Comparison of ENCODE assay signal across 12 cellular contexts in genomic region chr6:44123544-44123943, GRCh38. TPM values are rescaled to one million over a fixed set of nuclear protein-coding genes. Genes with fewer than 3 reads are reported as not detected.
DNase-seq lines count a peak whose midpoint lies in the region; ATAC-seq and TF ChIP-seq lines count a peak whose summit lies in the region.
"Had no signal": no experiment of that assay in that cellular context is flagged by ENCODE, and none has a peak within 500 bp of the region (broad histone marks: within the 10 kb centered on the region; RNA-seq: fewer than 3 reads in every experiment).

No MANE protein-coding gene starts in this region.

- peak overlapping the region in 3 of 4 donors; percentile 26 to 58 (median 44) for H3K27ac ChIP-seq in gastroesophageal sphincter
- H3K27ac ChIP-seq in aorta (ENCODE audit: low read depth in 1 of 2, low read length in 2 of 2): no peak overlapping the region
- H3K27ac ChIP-seq: SJSA1 had no signal

- TF ChIP-seq CTCF in gastroesophageal sphincter (IDR thresholded peaks at IDR 0.05): no peak

- no peak for TF ChIP-seq POLR2A in gastroesophageal sphincter (IDR thresholded peaks at IDR 0.05)

- no peak for ATAC-seq in activated T-cell treated with anti-CD3 and anti-CD28 coated beads, Interleukin-2, amount 50 U/mL, for 4 hours
- ATAC-seq in gastroesophageal sphincter: no peak
- ATAC-seq in stimulated activated naive CD8-positive, alpha-beta T cell treated with anti-CD3 and anti-CD28 coated beads, Interleukin-15, amount 100 ng/mL, for 72 hours: no peak
- no peak for ATAC-seq in aorta (ENCODE audit: low FRiP score)
- no peak for ATAC-seq in GM19452 (IDR thresholded peaks at IDR 0.05; ENCODE audit: unreplicated experiment)

- H3K4me1 ChIP-seq in gastroesophageal sphincter: peaks cover 0 to 84% (median 41%) of the 10 kb centered on the region in 3 donors
- H3K4me1 ChIP-seq in aorta (ENCODE audit: control insufficient read depth in 1 of 2, insufficient read depth in 2 of 2, low read length in 2 of 2): peaks cover 0 to 3% of the 10 kb centered on the region in 2 donors

- WGBS in gastroesophageal sphincter (ENCODE audit: low coverage in 1 of 2), 2 donors: 74 to 94% methylated on average over 2 of the region's 2 CpGs
- 92 to 95% methylated on average over 2 of the region's 2 CpGs for whole genome bisulfite sequencing in aorta, 2 donors

- no peak for DNase-seq in activated T-cell treated with anti-CD3 and anti-CD28 coated beads, Interleukin-2, amount 50 U/mL, for 4 hours
- no peak for DNase-seq in activated T-cell treated with anti-CD3 and anti-CD28 coated beads, Interleukin-2, amount 50 U/mL, for 1 hour
- DNase-seq in T-helper 2 cell treated with Interferon-gamma antibody and Interleukin-4, amounts not matched to agents 5 μg/mL and 100 μg/mL, for 36 hours (ENCODE audit: low spot score): no peak
- peak in 1 of 2 donors; percentile 15 for DNase-seq in stimulated activated naive CD8-positive, alpha-beta T cell treated with anti-CD3 and anti-CD28 coated beads, Interleukin-15, amount 100 ng/mL, for 72 hours
- DNase-seq in NOMO-1 treated with dmso at 0.1 percent for 144 hours (lab: John Stamatoyannopoulos, UW; ENCODE audit: unreplicated experiment) (no peak), aorta (no peak)
- DNase-seq: activated CD4-positive, alpha-beta T cell treated with anti-CD3 and anti-CD28 coated beads for 48 hours; midbrain; NCI-H446 had no signal

- peaks cover 72% of the 10 kb centered on the region for H3K4me1 Mint-ChIP-seq in activated T-cell treated with anti-CD3 and anti-CD28 coated beads, Interleukin-2, amount 50 U/mL, for 4 hours (ENCODE audit: low read depth)
- peaks cover 55% of the 10 kb centered on the region for H3K4me1 Mint-ChIP-seq in T-helper 2 cell treated with Interferon-gamma antibody and Interleukin-4, amounts not matched to agents 5 μg/mL and 100 μg/mL, for 36 hours (ENCODE audit: low read depth)
- peaks cover 76% of the 10 kb centered on the region for H3K4me1 Mint-ChIP-seq in stimulated activated naive CD8-positive, alpha-beta T cell treated with anti-CD3 and anti-CD28 coated beads, Interleukin-15, amount 100 ng/mL, for 72 hours

- peak overlapping the region; percentile 6 for H3K4me3 Mint-ChIP-seq in activated T-cell treated with anti-CD3 and anti-CD28 coated beads, Interleukin-2, amount 50 U/mL, for 4 hours
- peak overlapping the region; percentile 88 for H3K4me3 Mint-ChIP-seq in T-helper 2 cell treated with Interferon-gamma antibody and Interleukin-4, amounts not matched to agents 5 μg/mL and 100 μg/mL, for 36 hours
- H3K4me3 Mint-ChIP-seq in stimulated activated naive CD8-positive, alpha-beta T cell treated with anti-CD3 and anti-CD28 coated beads, Interleukin-15, amount 100 ng/mL, for 72 hours: peak overlapping the region; percentile 58 to 64

- no peak for TF ChIP-seq EP300 in gastroesophageal sphincter (IDR thresholded peaks at IDR 0.05)

- no peaks in the 10 kb centered on the region for H3K9me3 ChIP-seq in gastroesophageal sphincter
- no peaks in the 10 kb centered on the region for H3K9me3 ChIP-seq in aorta (ENCODE audit: control insufficient read depth, low read length)
- H3K9me3 ChIP-seq: SJSA1 had no signal

- H3K27ac Mint-ChIP-seq in T-helper 2 cell treated with Interferon-gamma antibody and Interleukin-4, amounts not matched to agents 5 μg/mL and 100 μg/mL, for 36 hours: peak overlapping the region; percentile 67
- H3K27ac Mint-ChIP-seq in stimulated activated naive CD8-positive, alpha-beta T cell treated with anti-CD3 and anti-CD28 coated beads, Interleukin-15, amount 100 ng/mL, for 72 hours: peak overlapping the region in 1 of 2 donors; percentile 31

- H3K27me3 Mint-ChIP-seq in activated T-cell treated with anti-CD3 and anti-CD28 coated beads, Interleukin-2, amount 50 U/mL, for 4 hours (ENCODE audit: low read depth): no peaks in the 10 kb centered on the region
- no peaks in the 10 kb centered on the region for H3K27me3 Mint-ChIP-seq in T-helper 2 cell treated with Interferon-gamma antibody and Interleukin-4, amounts not matched to agents 5 μg/mL and 100 μg/mL, for 36 hours (ENCODE audit: low read depth)
- no peaks in the 10 kb centered on the region for H3K27me3 Mint-ChIP-seq in stimulated activated naive CD8-positive, alpha-beta T cell treated with anti-CD3 and anti-CD28 coated beads, Interleukin-15, amount 100 ng/mL, for 72 hours

- no peaks in the 10 kb centered on the region for H3K9me3 Mint-ChIP-seq in activated T-cell treated with anti-CD3 and anti-CD28 coated beads, Interleukin-2, amount 50 U/mL, for 4 hours
- H3K9me3 Mint-ChIP-seq in T-helper 2 cell treated with Interferon-gamma antibody and Interleukin-4, amounts not matched to agents 5 μg/mL and 100 μg/mL, for 36 hours: no peaks in the 10 kb centered on the region
- H3K9me3 Mint-ChIP-seq in stimulated activated naive CD8-positive, alpha-beta T cell treated with anti-CD3 and anti-CD28 coated beads, Interleukin-15, amount 100 ng/mL, for 72 hours: no peaks in the 10 kb centered on the region

- intact Hi-C loops in aorta (cut with DNase I): no loop called here

- no peaks in the 10 kb centered on the region for H3K36me3 ChIP-seq in gastroesophageal sphincter
- no peaks in the 10 kb centered on the region for H3K36me3 ChIP-seq in aorta (ENCODE audit: control insufficient read depth in 1 of 2, insufficient read depth in 2 of 2, low read length in 1 of 2)

- peaks cover 6% of the 10 kb centered on the region for H3K36me3 Mint-ChIP-seq in activated T-cell treated with anti-CD3 and anti-CD28 coated beads, Interleukin-2, amount 50 U/mL, for 4 hours (ENCODE audit: insufficient read depth)
- H3K36me3 Mint-ChIP-seq in T-helper 2 cell treated with Interferon-gamma antibody and Interleukin-4, amounts not matched to agents 5 μg/mL and 100 μg/mL, for 36 hours (ENCODE audit: low read depth): peaks cover 29% of the 10 kb centered on the region

- H3K4me3 ChIP-seq in gastroesophageal sphincter (no peak overlapping the region), aorta (ENCODE audit: low read length in 2 of 2) (no peak overlapping the region)
- H3K4me3 ChIP-seq: SJSA1 had no signal

- H3K27me3 ChIP-seq in gastroesophageal sphincter: no peaks in the 10 kb centered on the region
- no peaks in the 10 kb centered on the region for H3K27me3 ChIP-seq in aorta (ENCODE audit: control insufficient read depth in 1 of 2, insufficient read depth in 2 of 2, low read length in 1 of 2)
- H3K27me3 ChIP-seq: SJSA1 had no signal

RNA-seq across cellular contexts. Expression of gene MRPL14, which starts 3.7 kb away (rescaled TPM):
- 10 to 100 TPM; 51.0 to 87.9 (median 56.6) TPM for total RNA-seq in activated T-cell treated with anti-CD3 and anti-CD28 coated beads, Interleukin-2, amount 50 U/mL, for 4 hours
- total RNA-seq in gastroesophageal sphincter: 10 to 100 TPM; 31.6 to 40.5 (median 35.8) TPM
- total RNA-seq in aorta: 10 to 100 TPM; 24.6 to 24.9 TPM
- polyA plus RNA-seq in aorta: 10 to 100 TPM; 39.0 to 40.3 TPM

RNA-seq across cellular contexts. Expression of gene TMEM63B, which starts 3.8 kb away (rescaled TPM):
- total RNA-seq in activated T-cell treated with anti-CD3 and anti-CD28 coated beads, Interleukin-2, amount 50 U/mL, for 4 hours: 10 to 100 TPM; 17.4 to 22.6 (median 17.5) TPM
- total RNA-seq in gastroesophageal sphincter (10 to 100 TPM; 11.3 to 32.0 (median 23.9) TPM), aorta (10 to 100 TPM; 16.0 to 23.5 TPM)
- 10 to 100 TPM in 1 of 2 donors, 1 to 10 TPM in 1; 6.1 to 15.0 TPM for polyA plus RNA-seq in aorta

RNA-seq across cellular contexts. Expression of gene CAPN11, which starts 35.1 kb away (rescaled TPM):
- total RNA-seq in activated T-cell treated with anti-CD3 and anti-CD28 coated beads, Interleukin-2, amount 50 U/mL, for 4 hours: under 1 TPM in 1 of 3 donors, not detected in 2; 0.68 TPM
- total RNA-seq in gastroesophageal sphincter: under 1 TPM in 3 of 4 donors, not detected in 1; 0.19 to 0.45 (median 0.27) TPM
- 1 to 10 TPM in 1 of 2 donors, under 1 TPM in 1; 0.81 to 2.2 TPM for total RNA-seq in aorta
- under 1 TPM in 1 of 2 donors, not detected in 1; 0.46 TPM for polyA plus RNA-seq in aorta
- total RNA-seq: SJSA1 had no signal

Comparison
In these comparisons a context has a peak if more than half of its experiments do, and no peak if none do; other contexts are left out.
1. H3K4me3 Mint-ChIP-seq: peak in every context shown above with its lines; median percentile 88 in T-helper 2 cell treated with Interferon-gamma antibody and Interleukin-4, amounts not matched to agents 5 μg/mL and 100 μg/mL, for 36 hours; 61 in stimulated activated naive CD8-positive, alpha-beta T cell treated with anti-CD3 and anti-CD28 coated beads, Interleukin-15, amount 100 ng/mL, for 72 hours; 6 in activated T-cell treated with anti-CD3 and anti-CD28 coated beads, Interleukin-2, amount 50 U/mL, for 4 hours.
2. H3K27ac ChIP-seq: peak in gastroesophageal sphincter (3 of 4); none in aorta (0 of 2).